In the genomic region with DNA sequence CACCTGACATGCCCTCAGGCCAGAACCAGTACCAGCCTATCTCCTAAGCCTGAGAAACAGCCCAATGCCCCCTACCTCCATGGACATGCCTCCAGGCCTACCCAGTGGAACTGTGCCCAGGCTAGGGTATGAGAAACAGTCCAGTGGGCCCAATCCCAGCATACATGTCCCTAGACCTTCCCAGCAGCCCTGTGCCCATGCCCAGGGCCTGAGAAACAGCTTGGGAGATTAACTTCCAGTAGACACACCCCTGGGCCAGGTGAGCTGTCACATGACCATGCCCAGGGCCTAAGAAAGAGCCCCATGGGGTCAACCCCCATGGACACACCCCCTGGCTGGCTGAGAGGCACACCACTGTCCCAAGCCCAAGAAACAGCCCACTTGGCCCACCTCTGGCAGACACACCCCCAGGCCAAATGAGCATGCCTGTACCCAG, we compare ENCODE assay signal across 17 cellular contexts.
DNase-seq lines count a peak whose midpoint lies in the region; ATAC-seq and TF ChIP-seq lines count a peak whose summit lies in the region.
"Had no signal": no experiment of that assay in that cellular context is flagged by ENCODE, and none has a peak within 500 bp of the region (broad histone marks: within the 10 kb centered on the region; RNA-seq: fewer than 3 reads in every experiment).

No MANE protein-coding gene starts in this region.

- TF ChIP-seq CTCF in right atrium auricular region (IDR thresholded peaks at IDR 0.05) (no peak), gastroesophageal sphincter (IDR thresholded peaks at IDR 0.05) (no peak), mucosa of descending colon (IDR thresholded peaks at IDR 0.05) (no peak)

- H3K27ac ChIP-seq in right atrium auricular region (no peak overlapping the region), gastroesophageal sphincter (peak overlapping the region in 3 of 4 donors; percentile 32 to 63 (median 43))
- H3K27ac ChIP-seq: BLaER1 treated with 17β-estradiol and CSF1 and Interleukin-3, amounts not matched to agents 10 nM and 100 nM; KMS-11 had no signal

- H3K4me1 ChIP-seq in right atrium auricular region (no peaks in the 10 kb centered on the region), gastroesophageal sphincter (no peaks in the 10 kb centered on the region), mucosa of descending colon (ENCODE audit: low read depth) (no peaks in the 10 kb centered on the region)
- H3K4me1 ChIP-seq: BLaER1 treated with 17β-estradiol and CSF1 and Interleukin-3, amounts not matched to agents 10 nM and 100 nM had no signal

- peak; percentile 48 for ATAC-seq in Right ventricle myocardium superior (ENCODE audit: poor library complexity)
- peak; percentile 53 for ATAC-seq in gastroesophageal sphincter
- peak; percentile 13 for ATAC-seq in mucosa of descending colon
- no peak for ATAC-seq in HG02798 (IDR thresholded peaks at IDR 0.05; ENCODE audit: poor library complexity, unreplicated experiment)
- ATAC-seq: CD8-positive, alpha-beta T cell had no signal

- H3K36me3 ChIP-seq in right atrium auricular region (peaks cover 50% of the 10 kb centered on the region), gastroesophageal sphincter (peaks cover 22 to 49% of the 10 kb centered on the region in 2 donors), mucosa of descending colon (ENCODE audit: low read depth) (no peaks in the 10 kb centered on the region)

- intact Hi-C loops in Right ventricle myocardium superior (cut with DNase I) = no loop called here
- intact Hi-C loops in mucosa of descending colon (cut with DNase I, micrococcal nuclease) = no loop called here

- in situ Hi-C loops in ACHN (cut with HindIII; ENCODE audit: low pct_ligation_motif_present, low pct_unique_long_range_greater_than_20kb, low sequenced_read_pairs) = no loop called here

- H3K27me3 ChIP-seq in right atrium auricular region = no peaks in the 10 kb centered on the region
- H3K27me3 ChIP-seq in gastroesophageal sphincter = no peaks in the 10 kb centered on the region
- H3K27me3 ChIP-seq: BLaER1 treated with 17β-estradiol and CSF1 and Interleukin-3, amounts not matched to agents 10 nM and 100 nM had no signal

- TF ChIP-seq POLR2A in gastroesophageal sphincter (IDR thresholded peaks at IDR 0.05) = peak in 1 of 2 donors; percentile 3

- TF ChIP-seq EP300 in gastroesophageal sphincter (IDR thresholded peaks at IDR 0.05) = no peak

- H3K9me3 ChIP-seq in right atrium auricular region (peaks cover 0 to 33% of the 10 kb centered on the region in 2 donors), gastroesophageal sphincter (peaks cover 0 to 49% (median 0%) of the 10 kb centered on the region in 3 donors), mucosa of descending colon (peaks cover 25% of the 10 kb centered on the region)

- DNase-seq in Right ventricle myocardium superior (no peak), right atrium auricular region (ENCODE audit: low spot score) (no peak), mucosa of descending colon (no peak), DMS79 (lab: John Stamatoyannopoulos, UW) (no peak), ACHN (no peak), HuH-7 (ENCODE audit: low spot score) (no peak)
- DNase-seq: Calu3; CD8-positive, alpha-beta T cell; MV-4-11; NCI-H187; NCI-H2107; NCI-H510A treated with DMSO at 0.1 percent for 48 hours; NCI-H82 had no signal

- H3K4me3 ChIP-seq in right atrium auricular region (no peak overlapping the region), gastroesophageal sphincter (no peak overlapping the region), mucosa of descending colon (no peak overlapping the region)
- H3K4me3 ChIP-seq: BLaER1 treated with 17β-estradiol and CSF1 and Interleukin-3, amounts not matched to agents 10 nM and 100 nM had no signal

Comparison
In these comparisons a context has a peak if more than half of its experiments do, and no peak if none do; other contexts are left out.
1. H3K27ac ChIP-seq: peak in gastroesophageal sphincter (3 of 4); none in right atrium auricular region (0 of 2).